ENCODE assay signal across 1 cellular context in genomic region chr6:45447721-45448120, GRCh38.
TF ChIP-seq lines count a peak whose summit lies in the region.

No MANE protein-coding gene starts in this region.

TF ChIP-seq in HCT116, 20 proteins besides CTCF, POLR2A, EP300 and RAD21 (continued from another document):
- TF ChIP-seq ZBTB33 (IDR thresholded peaks at IDR 0.05; ENCODE audit: extremely low read depth, insufficient replicate concordance, low read length), result no peak
